In the genomic region with DNA sequence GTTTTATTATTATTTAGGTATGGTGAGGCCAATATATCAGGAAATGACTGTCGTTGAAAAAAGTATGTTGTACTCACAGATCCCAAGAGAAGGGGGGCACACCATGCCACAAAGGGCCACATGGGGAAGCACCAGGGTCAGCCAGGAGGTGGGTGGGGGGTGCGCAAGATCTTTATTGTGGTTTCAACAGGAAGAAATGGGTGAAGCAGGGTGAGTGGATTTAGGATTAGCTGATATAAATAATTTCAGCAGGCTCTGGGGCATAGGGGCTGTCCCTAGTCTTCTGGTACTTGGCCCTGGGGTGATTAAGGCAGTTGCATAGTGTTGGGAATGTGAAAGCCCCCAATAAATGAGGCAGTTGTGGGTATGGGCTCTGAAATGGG, we compare ENCODE assay signal across 13 cellular contexts. TPM values are rescaled to one million over a fixed set of nuclear protein-coding genes. Genes with fewer than 3 reads are reported as not detected.
DNase-seq lines count a peak whose midpoint lies in the region; ATAC-seq lines count a peak whose summit lies in the region.
"Had no signal": no experiment of that assay in that cellular context is flagged by ENCODE, and none has a peak within 500 bp of the region (broad histone marks: within the 10 kb centered on the region; RNA-seq: fewer than 3 reads in every experiment).

No MANE protein-coding gene starts in this region.

- H3K9me3 ChIP-seq in naive thymus-derived CD4-positive, alpha-beta T cell (ENCODE audit: control insufficient read depth in 2 of 3, low read length in 3 of 3) = no peaks in the 10 kb centered on the region

- POLR2A ChIA-PET in activated CD4-positive, alpha-beta T cell treated with anti-CD3 and anti-CD28 coated beads, Interleukin-2, amount 10 ng/mL, durations not matched to agents 7 days and 5 days (lab: Charles Lee) = no interaction called here
- POLR2A ChIA-PET in naive thymus-derived CD4-positive, alpha-beta T cell (lab: Charles Lee) = no interaction called here

- H3K36me3 Mint-ChIP-seq in activated CD4-positive, alpha-beta T cell treated with anti-CD3 and anti-CD28 coated beads, Interleukin-2, amount 10 ng/mL, durations not matched to agents 7 days and 5 days (ENCODE audit: low read depth) = peaks cover 17% of the 10 kb centered on the region
- peaks cover 0 to 54% (median 0%) of the 10 kb centered on the region in 5 donors for H3K36me3 Mint-ChIP-seq in naive thymus-derived CD4-positive, alpha-beta T cell

- H3K27ac Mint-ChIP-seq in activated CD4-positive, alpha-beta T cell treated with anti-CD3 and anti-CD28 coated beads, Interleukin-2, amount 10 ng/mL, durations not matched to agents 7 days and 5 days = peak overlapping the region; percentile 25
- peak overlapping the region in 2 of 9 donors; percentile 19 for H3K27ac Mint-ChIP-seq in naive thymus-derived CD4-positive, alpha-beta T cell

- H3K27ac ChIP-seq in naive thymus-derived CD4-positive, alpha-beta T cell (ENCODE audit: low read depth, low read length) = no peak overlapping the region

- H3K9me3 Mint-ChIP-seq in activated CD4-positive, alpha-beta T cell treated with anti-CD3 and anti-CD28 coated beads, Interleukin-2, amount 10 ng/mL, durations not matched to agents 7 days and 5 days = peaks cover 2% of the 10 kb centered on the region
- H3K9me3 Mint-ChIP-seq in naive thymus-derived CD4-positive, alpha-beta T cell = peaks cover 0 to 3% (median 0%) of the 10 kb centered on the region in 11 donors

- H3K27me3 Mint-ChIP-seq in activated CD4-positive, alpha-beta T cell treated with anti-CD3 and anti-CD28 coated beads, Interleukin-2, amount 10 ng/mL, durations not matched to agents 7 days and 5 days = no peaks in the 10 kb centered on the region
- no peaks in the 10 kb centered on the region for H3K27me3 Mint-ChIP-seq in naive thymus-derived CD4-positive, alpha-beta T cell

- CTCF ChIA-PET in activated CD4-positive, alpha-beta T cell treated with anti-CD3 and anti-CD28 coated beads, Interleukin-2, amount 10 ng/mL, durations not matched to agents 7 days and 5 days (lab: Charles Lee) = interaction anchor here (1.0 kb wide), 1 partner anchor 12 kb away, joined by 3 read pairs; no protein-coding TSS in a partner anchor
- CTCF ChIA-PET in naive thymus-derived CD4-positive, alpha-beta T cell (lab: Charles Lee) = no interaction called here

- DNase-seq in activated CD4-positive, alpha-beta T cell treated with anti-CD3 and anti-CD28 coated beads, Interleukin-2, amount 10 ng/mL, durations not matched to agents 7 days and 5 days = no peak
- DNase-seq in activated CD4-positive, alpha-beta T cell treated with anti-CD3 and anti-CD28 coated beads, Interleukin-2, amount 50 U/mL, for 1 hour = no peak
- peak; percentile 4 for DNase-seq in stimulated activated CD4-positive, alpha-beta T cell treated with anti-CD3 and anti-CD28 coated beads, Interleukin-4, amount 100 ng/mL, for 1 hour
- no peak for DNase-seq in DMS79 (lab: John Stamatoyannopoulos, UW)
- DNase-seq in naive thymus-derived CD4-positive, alpha-beta T cell = no peak
- DNase-seq: ACHN; NCI-H2029 treated with DMSO at 0.1 percent for 48 hours; retina; RPMI8226; stimulated activated naive CD4-positive, alpha-beta T cell had no signal

- no peak overlapping the region for H3K4me3 ChIP-seq in naive thymus-derived CD4-positive, alpha-beta T cell (ENCODE audit: low read length)

- H3K4me3 Mint-ChIP-seq in activated CD4-positive, alpha-beta T cell treated with anti-CD3 and anti-CD28 coated beads, Interleukin-2, amount 10 ng/mL, durations not matched to agents 7 days and 5 days = no peak overlapping the region
- no peak overlapping the region for H3K4me3 Mint-ChIP-seq in naive thymus-derived CD4-positive, alpha-beta T cell

- no peaks in the 10 kb centered on the region for H3K36me3 ChIP-seq in naive thymus-derived CD4-positive, alpha-beta T cell (ENCODE audit: control insufficient read depth in 2 of 3, insufficient read depth in 3 of 3, low read length in 3 of 3)

- ATAC-seq in GM21619 (IDR thresholded peaks at IDR 0.05; ENCODE audit: unreplicated experiment) (peak; percentile 13), HG03469 (IDR thresholded peaks at IDR 0.05; ENCODE audit: unreplicated experiment) (peak; percentile 20), HG02970 (IDR thresholded peaks at IDR 0.05; ENCODE audit: low FRiP score, unreplicated experiment) (no peak)
- ATAC-seq in naive thymus-derived CD4-positive, alpha-beta T cell = no peak

- intact Hi-C loops in naive thymus-derived CD4-positive, alpha-beta T cell (cut with micrococcal nuclease) = loop anchor here in 1 of 2 donors (1.0 kb wide), 1 partner anchor 8 kb away; no protein-coding TSS in a partner anchor

- peaks cover 0 to 4% of the 10 kb centered on the region in 2 donors for H3K4me1 ChIP-seq in naive thymus-derived CD4-positive, alpha-beta T cell (ENCODE audit: control insufficient read depth in 2 of 2, insufficient read depth in 2 of 2, low read length in 2 of 2)

- H3K27me3 ChIP-seq in naive thymus-derived CD4-positive, alpha-beta T cell (ENCODE audit: control insufficient read depth in 2 of 2, insufficient read depth in 2 of 2, low read length in 2 of 2) = no peaks in the 10 kb centered on the region

- H3K4me1 Mint-ChIP-seq in activated CD4-positive, alpha-beta T cell treated with anti-CD3 and anti-CD28 coated beads, Interleukin-2, amount 10 ng/mL, durations not matched to agents 7 days and 5 days = peaks cover 21% of the 10 kb centered on the region
- peaks cover 8 to 32% (median 14%) of the 10 kb centered on the region in 7 donors for H3K4me1 Mint-ChIP-seq in naive thymus-derived CD4-positive, alpha-beta T cell

RNA-seq across cellular contexts. Expression of gene PDCD1LG2, which starts 8.6 kb away (rescaled TPM):
- total RNA-seq in activated CD4-positive, alpha-beta T cell treated with anti-CD3 and anti-CD28 coated beads, Interleukin-2, amount 10 ng/mL, durations not matched to agents 7 days and 5 days = 1 to 10 TPM; 2.2 TPM
- 1 to 10 TPM in 1 of 5 experiments, under 1 TPM in 4; 0.16 to 7.4 (median 0.32) TPM for total RNA-seq in naive thymus-derived CD4-positive, alpha-beta T cell
- polyA plus RNA-seq in naive thymus-derived CD4-positive, alpha-beta T cell = not detected

Comparison
In these comparisons a context has a peak if more than half of its experiments do, and no peak if none do; other contexts are left out.
1. ATAC-seq: peak in GM21619 (single experiment) and HG03469 (single experiment); none in naive thymus-derived CD4-positive, alpha-beta T cell (single experiment) and HG02970 (single experiment).